In genomic region chr15:65347756-65348155, GRCh38 we compare ENCODE assay signal across 15 cellular contexts. TPM values are rescaled to one million over a fixed set of nuclear protein-coding genes. Genes with fewer than 3 reads are reported as not detected.
"Had no signal": no experiment of that assay in that cellular context is flagged by ENCODE, and none has a peak within 500 bp of the region (broad histone marks: within the 10 kb centered on the region; RNA-seq: fewer than 3 reads in every experiment).

No MANE protein-coding gene starts in this region.

RNA-seq across cellular contexts. Expression of gene IGDCC3, which starts 30.0 kb away (rescaled TPM):
- total RNA-seq: activated B cell treated with CpG ODN at 0.5 μM for 24 hours; activated CD4-positive, alpha-beta memory T cell treated with anti-CD3 and anti-CD28 coated beads for 36 hours; activated CD4-positive, alpha-beta memory T cell treated with anti-CD3 and anti-CD28 coated beads, Interleukin-2, amount 10 ng/mL, durations not matched to agents 7 days and 5 days; activated CD4-positive, alpha-beta T cell treated with anti-CD3 and anti-CD28 coated beads for 36 hours; activated CD4-positive, alpha-beta T cell treated with anti-CD3 and anti-CD28 coated beads, Interleukin-2, amount 10 ng/mL, durations not matched to agents 24 days and 14 days; activated CD4-positive, alpha-beta T cell treated with anti-CD3 and anti-CD28 coated beads, Interleukin-2, amount 10 ng/mL, durations not matched to agents 7 days and 5 days; activated CD8-positive, alpha-beta memory T cell treated with anti-CD3 and anti-CD28 coated beads for 36 hours; activated CD8-positive, alpha-beta memory T cell treated with anti-CD3 and anti-CD28 coated beads, Interleukin-2, amount 10 ng/mL, durations not matched to agents 7 days and 5 days; activated CD8-positive, alpha-beta T cell treated with anti-CD3 and anti-CD28 coated beads for 36 hours; activated CD8-positive, alpha-beta T cell treated with anti-CD3 and anti-CD28 coated beads, Interleukin-2, amount 10 ng/mL, durations not matched to agents 7 days and 5 days; T-helper 1 cell treated with Interleukin-12 subunit alpha and Interleukin-12 subunit beta and Interleukin-4 antibody, amounts not matched to agents 30 ng/mL and 1 ng/mL, for 36 hours; T-helper 17 cell; T-helper 2 cell treated with Interferon-gamma antibody and Interleukin-4, amounts not matched to agents 100 ng/mL and 5 ng/mL, for 36 hours had no signal

RNA-seq across cellular contexts. Expression of gene RNU5B-1, which starts 43.3 kb away (rescaled TPM):
- total RNA-seq: activated B cell treated with CpG ODN at 0.5 μM for 24 hours; activated CD4-positive, alpha-beta memory T cell treated with anti-CD3 and anti-CD28 coated beads for 36 hours; activated CD4-positive, alpha-beta T cell treated with anti-CD3 and anti-CD28 coated beads for 36 hours; activated CD4-positive, alpha-beta T cell treated with anti-CD3 and anti-CD28 coated beads, Interleukin-2, amount 10 ng/mL, durations not matched to agents 24 days and 14 days; activated CD8-positive, alpha-beta memory T cell treated with anti-CD3 and anti-CD28 coated beads for 36 hours; activated CD8-positive, alpha-beta T cell treated with anti-CD3 and anti-CD28 coated beads for 36 hours; T-helper 1 cell treated with Interleukin-12 subunit alpha and Interleukin-12 subunit beta and Interleukin-4 antibody, amounts not matched to agents 30 ng/mL and 1 ng/mL, for 36 hours; T-helper 17 cell; T-helper 2 cell treated with Interferon-gamma antibody and Interleukin-4, amounts not matched to agents 100 ng/mL and 5 ng/mL, for 36 hours; WTC11 had no signal

RNA-seq across cellular contexts. Expression of gene RNU5A-1, which starts 51.9 kb away (rescaled TPM):
- total RNA-seq: activated B cell treated with CpG ODN at 0.5 μM for 24 hours; activated CD4-positive, alpha-beta memory T cell treated with anti-CD3 and anti-CD28 coated beads for 36 hours; activated CD4-positive, alpha-beta memory T cell treated with anti-CD3 and anti-CD28 coated beads, Interleukin-2, amount 10 ng/mL, durations not matched to agents 7 days and 5 days; activated CD4-positive, alpha-beta T cell treated with anti-CD3 and anti-CD28 coated beads for 36 hours; activated CD4-positive, alpha-beta T cell treated with anti-CD3 and anti-CD28 coated beads, Interleukin-2, amount 10 ng/mL, durations not matched to agents 24 days and 14 days; activated CD4-positive, alpha-beta T cell treated with anti-CD3 and anti-CD28 coated beads, Interleukin-2, amount 10 ng/mL, durations not matched to agents 7 days and 5 days; activated CD8-positive, alpha-beta memory T cell treated with anti-CD3 and anti-CD28 coated beads for 36 hours; activated CD8-positive, alpha-beta memory T cell treated with anti-CD3 and anti-CD28 coated beads, Interleukin-2, amount 10 ng/mL, durations not matched to agents 7 days and 5 days; activated CD8-positive, alpha-beta T cell treated with anti-CD3 and anti-CD28 coated beads for 36 hours; activated CD8-positive, alpha-beta T cell treated with anti-CD3 and anti-CD28 coated beads, Interleukin-2, amount 10 ng/mL, durations not matched to agents 7 days and 5 days; T-cell; T-helper 1 cell treated with Interleukin-12 subunit alpha and Interleukin-12 subunit beta and Interleukin-4 antibody, amounts not matched to agents 30 ng/mL and 1 ng/mL, for 36 hours; T-helper 17 cell; T-helper 2 cell treated with Interferon-gamma antibody and Interleukin-4, amounts not matched to agents 100 ng/mL and 5 ng/mL, for 36 hours; WTC11 had no signal
